Comparison of ENCODE assay signal across 9 cellular contexts in the genomic region with DNA sequence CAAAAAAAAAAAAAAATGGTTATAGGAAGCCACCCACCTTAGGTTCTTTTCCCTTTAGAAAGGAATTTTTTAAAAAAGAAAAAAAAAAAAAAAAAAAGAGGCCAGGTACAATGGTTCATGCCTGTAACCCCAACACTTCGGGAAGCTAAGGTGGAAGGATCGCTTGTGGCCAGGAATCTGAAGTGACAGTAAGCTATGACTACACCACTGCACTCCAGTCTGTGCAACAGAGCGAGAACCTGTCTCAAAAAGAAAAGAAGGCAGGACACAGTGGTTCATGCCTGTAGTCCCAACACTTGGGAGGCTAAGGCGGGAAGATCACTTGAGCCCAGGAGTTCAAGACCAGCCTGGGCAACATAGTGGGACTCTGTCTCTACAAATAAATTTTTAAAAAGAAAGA. TPM values are rescaled to one million over a fixed set of nuclear protein-coding genes. Genes with fewer than 3 reads are reported as not detected.
DNase-seq lines count a peak whose midpoint lies in the region; ATAC-seq and TF ChIP-seq lines count a peak whose summit lies in the region.
"Had no signal": no experiment of that assay in that cellular context is flagged by ENCODE, and none has a peak within 500 bp of the region (broad histone marks: within the 10 kb centered on the region; RNA-seq: fewer than 3 reads in every experiment).

No MANE protein-coding gene starts in this region.

- H3K27me3 ChIP-seq in thoracic aorta (replicated peaks; ENCODE audit: insufficient read depth): no peaks in the 10 kb centered on the region

- peak overlapping the region; percentile 59 for H3K4me3 ChIP-seq in thoracic aorta

- CTCF ChIA-PET in GM10248 (lab: Yijun Ruan, JAX): interaction anchor here (1.0 to 1.2 kb wide), 2 partner anchors 9 to 32 kb away, joined by 3 to 5 read pairs; no protein-coding TSS in a partner anchor

- peaks cover 13 to 29% of the 10 kb centered on the region in 2 donors for H3K4me1 Mint-ChIP-seq in effector memory CD8-positive, alpha-beta T cell (ENCODE audit: low read depth in 2 of 2)

- no peaks in the 10 kb centered on the region for H3K36me3 ChIP-seq in thoracic aorta

- H3K4me3 Mint-ChIP-seq in effector memory CD8-positive, alpha-beta T cell: peak overlapping the region; percentile 71 to 74

- no peaks in the 10 kb centered on the region for H3K9me3 ChIP-seq in thoracic aorta

- peaks cover 22 to 38% of the 10 kb centered on the region in 2 donors for H3K4me1 ChIP-seq in thoracic aorta (ENCODE audit: control insufficient read depth in 1 of 2, low read depth in 2 of 2)

- peaks cover 0 to 10% of the 10 kb centered on the region in 2 donors for H3K36me3 Mint-ChIP-seq in activated naive CD4-positive, alpha-beta T cell treated with anti-CD3 and anti-CD28 coated beads, Interleukin-2, amount 50 U/mL, for 72 hours
- H3K36me3 Mint-ChIP-seq in effector memory CD8-positive, alpha-beta T cell (ENCODE audit: insufficient read depth): peaks cover 21% of the 10 kb centered on the region

- TF ChIP-seq CTCF in thoracic aorta (IDR thresholded peaks at IDR 0.05) (no peak), GM10248 (IDR thresholded peaks at IDR 0.05; ENCODE audit: control extremely low read depth, extremely low read depth, low read depth, missing control alignments) (no peak)

- peak overlapping the region in 1 of 2 donors; percentile 5 for H3K27ac ChIP-seq in thoracic aorta

- POLR2A ChIA-PET in GM10248 (lab: Yijun Ruan, JAX): no interaction called here

- H3K9me3 Mint-ChIP-seq in activated naive CD4-positive, alpha-beta T cell treated with anti-CD3 and anti-CD28 coated beads, Interleukin-2, amount 50 U/mL, for 72 hours: no peaks in the 10 kb centered on the region
- H3K9me3 Mint-ChIP-seq in effector memory CD8-positive, alpha-beta T cell: no peaks in the 10 kb centered on the region

- H3K27ac Mint-ChIP-seq in activated naive CD4-positive, alpha-beta T cell treated with anti-CD3 and anti-CD28 coated beads, Interleukin-2, amount 50 U/mL, for 72 hours: no peak overlapping the region
- H3K27ac Mint-ChIP-seq in effector memory CD8-positive, alpha-beta T cell: peak overlapping the region in 1 of 2 donors; percentile 93

- no peak for DNase-seq in activated naive CD4-positive, alpha-beta T cell treated with anti-CD3 and anti-CD28 coated beads, Interleukin-2, amount 50 U/mL, for 72 hours (ENCODE audit: low spot score in 2 of 2)
- DNase-seq in activated naive CD4-positive, alpha-beta T cell treated with anti-CD3 and anti-CD28 coated beads, Interleukin-2, amount 50 U/mL, for 16 hours: no peak
- DNase-seq in effector memory CD8-positive, alpha-beta T cell: no peak
- DNase-seq in thoracic aorta (ENCODE audit: low spot score) (no peak), GM10248 (ENCODE audit: extremely low spot score) (no peak), NCI-H2107 treated with DMSO at 0.1 percent for 48 hours (lab: John Stamatoyannopoulos, UW; ENCODE audit: unreplicated experiment) (no peak), SKM-1 (lab: John Stamatoyannopoulos, UW; ENCODE audit: unreplicated experiment) (no peak)
- DNase-seq: activated CD8-positive, alpha-beta memory T cell treated with anti-CD3 and anti-CD28 coated beads, Interleukin-2, amount 50 U/mL, for 4 hours had no signal

- ATAC-seq in activated naive CD4-positive, alpha-beta T cell treated with anti-CD3 and anti-CD28 coated beads, Interleukin-2, amount 50 U/mL, for 72 hours: peak; percentile 10 to 15
- ATAC-seq in HG03565 (IDR thresholded peaks at IDR 0.05; ENCODE audit: unreplicated experiment): peak; percentile 3
- no peak for ATAC-seq in effector memory CD8-positive, alpha-beta T cell (replicated peaks)
- no peak for ATAC-seq in thoracic aorta (ENCODE audit: insufficient number of reproducible peaks, low FRiP score, low read depth)

- no peaks in the 10 kb centered on the region for H3K27me3 Mint-ChIP-seq in effector memory CD8-positive, alpha-beta T cell

RNA-seq across cellular contexts. Expression of gene SPTLC2, which starts 36.0 kb away (rescaled TPM):
- total RNA-seq in activated naive CD4-positive, alpha-beta T cell treated with anti-CD3 and anti-CD28 coated beads, Interleukin-2, amount 50 U/mL, for 72 hours: 10 to 100 TPM; 18.8 to 25.8 TPM
- total RNA-seq in thoracic aorta: 10 to 100 TPM; 22.6 to 25.3 TPM

Comparison
In these comparisons a context has a peak if more than half of its experiments do, and no peak if none do; other contexts are left out.
1. ATAC-seq: peak in activated naive CD4-positive, alpha-beta T cell treated with anti-CD3 and anti-CD28 coated beads, Interleukin-2, amount 50 U/mL, for 72 hours (2 of 2) and HG03565 (single experiment); none in effector memory CD8-positive, alpha-beta T cell (single experiment) and thoracic aorta (single experiment).